Comparison of ENCODE assay signal across 8 cellular contexts in genomic region chr14:104650057-104650980, GRCh38. TPM values are rescaled to one million over a fixed set of nuclear protein-coding genes. Genes with fewer than 3 reads are reported as not detected.
DNase-seq lines count a peak whose midpoint lies in the region; ATAC-seq and TF ChIP-seq lines count a peak whose summit lies in the region.

No MANE protein-coding gene starts in this region.

- H3K4me3 Mint-ChIP-seq in natural killer cell treated with Interleukin-12 subunit alpha and Interleukin-12 subunit beta and Interleukin-15 and Interleukin-18, amount 100 ng/mL, for 72 hours: no peak overlapping the region

- ATAC-seq in GM21825 (IDR thresholded peaks at IDR 0.05; ENCODE audit: unreplicated experiment): peak; percentile 69
- peak; percentile 58 to 83 for ATAC-seq in natural killer cell treated with Interleukin-12 subunit alpha and Interleukin-12 subunit beta and Interleukin-15 and Interleukin-18, amount 100 ng/mL, for 72 hours

- no peak overlapping the region for H3K27ac Mint-ChIP-seq in natural killer cell treated with Interleukin-12 subunit alpha and Interleukin-12 subunit beta and Interleukin-15 and Interleukin-18, amount 100 ng/mL, for 72 hours

- H3K4me1 Mint-ChIP-seq in natural killer cell treated with Interleukin-12 subunit alpha and Interleukin-12 subunit beta and Interleukin-15 and Interleukin-18, amount 100 ng/mL, for 72 hours (ENCODE audit: low read depth in 2 of 2): no peaks in the 10 kb centered on the region

- H3K36me3 Mint-ChIP-seq in natural killer cell treated with Interleukin-12 subunit alpha and Interleukin-12 subunit beta and Interleukin-15 and Interleukin-18, amount 100 ng/mL, for 72 hours: no peaks in the 10 kb centered on the region

- peak overlapping the region; percentile 58 for H3K4me3 ChIP-seq in fibroblast of pulmonary artery (replicated peaks; ENCODE audit: low read depth, low read length)

- peaks cover under 1% of the 10 kb centered on the region for H3K9me3 Mint-ChIP-seq in natural killer cell treated with Interleukin-12 subunit alpha and Interleukin-12 subunit beta and Interleukin-15 and Interleukin-18, amount 100 ng/mL, for 72 hours

- peak; percentile 87 for TF ChIP-seq CTCF in fibroblast of pulmonary artery (IDR thresholded peaks at IDR 0.05; ENCODE audit: low read length, missing control alignments)

- H3K27me3 Mint-ChIP-seq in natural killer cell treated with Interleukin-12 subunit alpha and Interleukin-12 subunit beta and Interleukin-15 and Interleukin-18, amount 100 ng/mL, for 72 hours: peaks cover 17 to 23% of the 10 kb centered on the region in 2 donors

- DNase-seq in CMK (ENCODE audit: low read depth): peak; percentile 51
- DNase-seq in NCI-H460 (ENCODE audit: extremely low read depth, low read depth): peak; percentile 49
- DNase-seq in activated T-helper 1 cell treated with Interleukin-2 at 50 U/mL for 16 hours (ENCODE audit: low read depth): peak; percentile 39
- DNase-seq in fibroblast of pulmonary artery (ENCODE audit: low read depth): peak; percentile 49
- no peak for DNase-seq in natural killer cell treated with Interleukin-12 subunit alpha and Interleukin-12 subunit beta and Interleukin-15 and Interleukin-18, amount 100 ng/mL, for 72 hours (ENCODE audit: low spot score)
- DNase-seq in stimulated activated naive CD4-positive, alpha-beta T cell treated with Interleukin-2 at 50 U/mL for 16 hours (lab: John Stamatoyannopoulos, UW): peak; percentile 32
- no peak for DNase-seq in DMS79 treated with DMSO at 0.1 percent for 48 hours (lab: John Stamatoyannopoulos, UW)

RNA-seq across cellular contexts. Expression of gene INF2, which starts 39.1 kb away (rescaled TPM):
- 58.0 and 61.3 TPM in 2 replicates for total RNA-seq in NCI-H460 (2014; rRNA removed; shearing (Covaris generic))
- polyA plus RNA-seq in NCI-H460 (2014; cell fraction: nucleus; rRNA removed): 228 and 311 TPM in 2 replicates
- total RNA-seq in natural killer cell treated with Interleukin-12 subunit alpha and Interleukin-12 subunit beta and Interleukin-15 and Interleukin-18, amount 100 ng/mL, for 72 hours: 10 to 100 TPM; 19.2 to 44.9 TPM

RNA-seq across cellular contexts. Expression of gene TMEM179, which starts 45.7 kb away (rescaled TPM):
- total RNA-seq in NCI-H460 (2014; rRNA removed; shearing (Covaris generic)): 3.7 and 3.8 TPM in 2 replicates
- 20.9 and 24.4 TPM in 2 replicates for polyA plus RNA-seq in NCI-H460 (2014; cell fraction: nucleus; rRNA removed)
- under 1 TPM; 0.48 to 0.84 TPM for total RNA-seq in natural killer cell treated with Interleukin-12 subunit alpha and Interleukin-12 subunit beta and Interleukin-15 and Interleukin-18, amount 100 ng/mL, for 72 hours

Comparison
In these comparisons a context has a peak if more than half of its experiments do, and no peak if none do; other contexts are left out.
1. DNase-seq: peak in CMK (single experiment), NCI-H460 (single experiment), activated T-helper 1 cell treated with Interleukin-2 at 50 U/mL for 16 hours (single experiment), fibroblast of pulmonary artery (single experiment) and stimulated activated naive CD4-positive, alpha-beta T cell treated with Interleukin-2 at 50 U/mL for 16 hours (single experiment); none in natural killer cell treated with Interleukin-12 subunit alpha and Interleukin-12 subunit beta and Interleukin-15 and Interleukin-18, amount 100 ng/mL, for 72 hours (single experiment) and DMS79 treated with DMSO at 0.1 percent for 48 hours (single experiment).